11 cellular contexts compared by ENCODE assay signal in the genomic region with DNA sequence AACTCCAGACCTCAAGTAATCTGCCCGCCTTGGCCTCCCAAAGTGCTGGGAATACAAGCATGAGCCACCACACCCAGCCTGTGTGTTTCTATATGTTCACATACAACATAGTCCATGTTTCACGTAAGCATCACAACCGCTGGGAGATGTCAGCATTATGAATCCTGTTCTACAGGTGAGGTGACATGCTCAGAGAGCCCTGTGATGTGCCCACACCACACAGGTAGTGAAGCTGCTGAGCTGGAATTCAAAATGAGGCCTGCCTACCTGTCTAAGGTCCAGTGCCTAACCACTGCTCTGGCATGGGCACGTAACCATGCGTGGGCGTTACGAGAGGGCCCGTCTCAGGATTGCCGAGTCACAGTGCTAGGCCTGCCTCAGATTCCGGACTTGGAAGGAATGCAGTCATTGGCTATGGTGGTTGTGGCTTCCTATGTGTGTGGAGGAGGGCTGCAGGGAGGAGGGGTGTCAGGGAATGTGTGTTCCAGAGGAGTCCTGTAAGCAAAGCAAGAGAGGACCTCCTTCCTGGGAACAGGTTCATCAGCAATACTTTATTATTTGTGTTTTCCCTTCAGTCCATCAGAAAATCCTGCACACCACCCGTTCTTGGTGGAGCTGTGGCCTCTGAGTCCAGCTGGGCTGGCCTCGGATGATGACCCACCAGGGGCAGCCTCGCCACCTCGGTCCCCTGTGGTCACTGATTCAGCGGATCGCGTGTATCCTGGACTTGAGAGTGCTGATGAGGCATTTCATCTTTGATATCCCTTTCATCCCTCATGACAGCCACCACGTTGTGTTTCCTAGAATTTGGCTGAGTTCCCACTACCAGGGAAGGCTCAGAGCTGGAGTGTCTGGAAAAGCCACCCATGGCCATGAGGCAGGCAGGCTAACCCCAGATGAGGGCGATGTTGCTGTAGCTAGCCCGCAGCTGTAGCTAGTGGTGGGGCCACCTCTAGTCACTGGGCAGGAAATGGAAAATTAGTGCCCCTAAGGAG. TPM values are rescaled to one million over a fixed set of nuclear protein-coding genes. Genes with fewer than 3 reads are reported as not detected.
DNase-seq lines count a peak whose midpoint lies in the region; ATAC-seq, FAIRE-seq and TF ChIP-seq lines count a peak whose summit lies in the region.
"Had no signal": no experiment of that assay in that cellular context is flagged by ENCODE, and none has a peak within 500 bp of the region (broad histone marks: within the 10 kb centered on the region; RNA-seq: fewer than 3 reads in every experiment).

No MANE protein-coding gene starts in this region.

- no peak for ATAC-seq in A549
- ATAC-seq in left lung = peak; percentile 18
- ATAC-seq in GM21367 (IDR thresholded peaks at IDR 0.05; ENCODE audit: unreplicated experiment) = no peak
- no peak for ATAC-seq in HG02870 (IDR thresholded peaks at IDR 0.05; ENCODE audit: unreplicated experiment)
- no peak for ATAC-seq in GM21423 (IDR thresholded peaks at IDR 0.05; ENCODE audit: unreplicated experiment)
- ATAC-seq: naive thymus-derived CD8-positive, alpha-beta T cell had no signal

- H4K8ac ChIP-seq in H9 (replicated peaks; ENCODE audit: insufficient read length, low read depth, low read length) = no peak overlapping the region

- no peak overlapping the region for H2BK15ac ChIP-seq in H9 (ENCODE audit: low read depth, low read length)

- FAIRE-seq in A549 (lab: Jason Lieb, UNC) = no peak

- no peak overlapping the region for H3K9ac ChIP-seq in H9 (ENCODE audit: extremely low read depth, insufficient read length, low read length)

- peak overlapping the region in 1 of 2 experiments; percentile 7; a peak in 1 of 6 replicates for H3K27ac ChIP-seq in A549
- H3K27ac ChIP-seq in H9 (ENCODE audit: insufficient read length, low read depth, low read length) = no peak overlapping the region
- H3K27ac ChIP-seq in WERI-Rb-1 = no peak overlapping the region
- H3K27ac ChIP-seq in left lung = peak overlapping the region in 1 of 2 donors; percentile 6

- no peak overlapping the region for H3K4me2 ChIP-seq in A549
- no peak overlapping the region for H3K4me2 ChIP-seq in H9 (ENCODE audit: insufficient read depth, insufficient read length, low read length)

- POLR2A ChIA-PET in A549 (lab: Yijun Ruan, JAX) = no interaction called here

- H3K14ac ChIP-seq in H9 (ENCODE audit: insufficient read depth, low read length) = no peak overlapping the region; the same call in 1 of the 2 replicates

- H3K36me3 Mint-ChIP-seq in H9 (ENCODE audit: insufficient read depth in 1 of 3, low read depth in 3 of 3) = peaks cover 25 to 59% (median 39%) of the 10 kb centered on the region in 3 experiments

- H2BK12ac ChIP-seq in H9 (ENCODE audit: insufficient read length, low read depth, low read length) = no peak overlapping the region

- intact Hi-C loops in left lung (cut with DNase I) = no loop called here

- H4K20me1 ChIP-seq in H9 (ENCODE audit: control insufficient read depth, insufficient read depth, insufficient read length) = no peaks in the 10 kb centered on the region

- peaks cover 4% of the 10 kb centered on the region for H3K79me1 ChIP-seq in H9 (ENCODE audit: insufficient read depth, low read depth, low read length, poor library complexity, severe bottlenecking)

- no peak overlapping the region for H3K4ac ChIP-seq in H9 (ENCODE audit: low read depth, low read length)

- no peak overlapping the region for H3K23ac ChIP-seq in H9 (ENCODE audit: insufficient read length, low read depth, low read length)

- no peaks in the 10 kb centered on the region for H3K9me3 Mint-ChIP-seq in H9
- H3K9me3 Mint-ChIP-seq: naive thymus-derived CD8-positive, alpha-beta T cell had no signal

- H3K9me3 ChIP-seq in A549 (no peaks in the 10 kb centered on the region), H9 (ENCODE audit: control insufficient read depth, low read depth, low read length) (no peaks in the 10 kb centered on the region), WERI-Rb-1 (ENCODE audit: severe bottlenecking) (no peaks in the 10 kb centered on the region), left lung (no peaks in the 10 kb centered on the region)

- no peak for DNase-seq in A549 (ENCODE audit: low read depth in 1 of 2, low spot score in 1 of 2)
- peak; percentile 56 for DNase-seq in H9
- DNase-seq in WERI-Rb-1 = no peak
- DNase-seq in left lung = no peak
- DNase-seq in NCI-H1417 (lab: John Stamatoyannopoulos, UW) = no peak
- DNase-seq: NCI-H526 treated with DMSO at 0.1 percent for 48 hours had no signal

- H2BK5ac ChIP-seq in H9 (ENCODE audit: insufficient read length, low read length) = peak overlapping the region; percentile 7

- H3K27ac Mint-ChIP-seq in H9 = peak overlapping the region in 2 of 3 experiments; percentile 29 to 90; a peak in 2 of 7 replicates
- H3K27ac Mint-ChIP-seq: activated naive CD8-positive, alpha-beta T cell; naive thymus-derived CD8-positive, alpha-beta T cell had no signal

- TF ChIP-seq POLR2A in A549 (IDR thresholded peaks at IDR 0.05; ENCODE audit: low read length) = no peak

- no peaks in the 10 kb centered on the region for H3K27me3 Mint-ChIP-seq in H9 (ENCODE audit: low read depth)
- H3K27me3 Mint-ChIP-seq: activated naive CD8-positive, alpha-beta T cell; naive thymus-derived CD8-positive, alpha-beta T cell had no signal

- H3K56ac ChIP-seq in H9 (ENCODE audit: insufficient read length, low read depth, low read length) = no peak overlapping the region

- H3K18ac ChIP-seq in H9 (ENCODE audit: insufficient read length, low read depth, low read length) = no peak overlapping the region

- peaks cover 6% of the 10 kb centered on the region; the same call in 1 of the 2 replicates for H3K79me2 ChIP-seq in H9 (ENCODE audit: insufficient read depth, low read length)

- H3K36me3 ChIP-seq in WERI-Rb-1 (peaks cover 30% of the 10 kb centered on the region), left lung (no peaks in the 10 kb centered on the region)

- no peak for TF ChIP-seq EP300 in A549 (IDR thresholded peaks at IDR 0.05)

- peaks cover 45 to 49% of the 10 kb centered on the region in 2 experiments for H3K4me1 Mint-ChIP-seq in H9

- H2BK120ac ChIP-seq in H9 (ENCODE audit: low read depth, low read length, poor library complexity, severe bottlenecking) = no peak overlapping the region

- no peak overlapping the region for H3K4me3 Mint-ChIP-seq in H9
- H3K4me3 Mint-ChIP-seq: activated naive CD8-positive, alpha-beta T cell; naive thymus-derived CD8-positive, alpha-beta T cell had no signal

- CTCF ChIA-PET in A549 (lab: Yijun Ruan, JAX) = interaction anchor here (0.7 to 5.2 kb wide), 7 partner anchors 10 to 180 kb away, joined by 3 to 57 read pairs (median 5); no protein-coding TSS in a partner anchor

- TF ChIP-seq CTCF in A549 (IDR thresholded peaks at IDR 0.05) = no peak
- no peak; the same call in 2 of the 3 replicates for TF ChIP-seq CTCF in H9 (conservative IDR thresholded peaks at IDR 0.05)
- 0 out of 2 replicates have a peak, but pooled peaks have one; percentile 20 for TF ChIP-seq CTCF in WERI-Rb-1 (IDR thresholded peaks at IDR 0.05; ENCODE audit: low read depth, low read length)
- TF ChIP-seq CTCF in left lung (IDR thresholded peaks at IDR 0.05) = no peak

- 90% methylated on average over 20 of the region's 20 CpGs for WGBS in A549 (ENCODE audit: missing lambda C conversion rate)
- no CpG with 5 or more reads among the region's 20 CpGs for WGBS in H9 (ENCODE audit: extremely low coverage, insufficient read length, low lambda C conversion rate)

- no peak overlapping the region for H2BK20ac ChIP-seq in H9 (ENCODE audit: low read depth, low read length, poor library complexity, severe bottlenecking)

- no peak overlapping the region for H4K91ac ChIP-seq in H9 (ENCODE audit: insufficient read length, low read depth, low read length)

- no peak overlapping the region for H2AK5ac ChIP-seq in H9 (ENCODE audit: insufficient read length, low read length)

- no peak overlapping the region for H4K5ac ChIP-seq in H9 (ENCODE audit: insufficient read length, low read depth, low read length)

- H2AFZ ChIP-seq in H9 (ENCODE audit: low read length) = no peak overlapping the region

- no peak for TF ChIP-seq RAD21 in A549 (conservative IDR thresholded peaks at IDR 0.05 in 1 of 2, IDR thresholded peaks at IDR 0.05 in 1 of 2)

- H3K27me3 ChIP-seq in H9 (ENCODE audit: insufficient read depth, low read length) (no peaks in the 10 kb centered on the region), WERI-Rb-1 (ENCODE audit: insufficient read depth, low read depth, severe bottlenecking) (no peaks in the 10 kb centered on the region), left lung (no peaks in the 10 kb centered on the region)

- no peak overlapping the region for H3K4me3 ChIP-seq in A549
- H3K4me3 ChIP-seq in WERI-Rb-1 (ENCODE audit: low read depth, low read length) = no peak overlapping the region
- H3K4me3 ChIP-seq in left lung = no peak overlapping the region

- H3K4me1 ChIP-seq in A549 = 0 out of 3 replicates have a peak, but pooled peaks cover 4% of the 10 kb centered on the region
- H3K4me1 ChIP-seq in H9 (ENCODE audit: insufficient read depth, low read length) = peaks cover 7% of the 10 kb centered on the region; the same call in 1 of the 2 replicates
- H3K4me1 ChIP-seq in left lung = peaks cover 22 to 77% of the 10 kb centered on the region in 2 donors

- H3K23me2 ChIP-seq in H9 (ENCODE audit: insufficient read length, low read depth, low read length, poor library complexity, severe bottlenecking) = no peaks in the 10 kb centered on the region

- H3T11ph ChIP-seq in H9 (ENCODE audit: low read length) = no peak overlapping the region

TF ChIP-seq in A549, 52 proteins besides CTCF, POLR2A, EP300 and RAD21:
- peak; percentile 53 for TF ChIP-seq MAFK (IDR thresholded peaks at IDR 0.05; ENCODE audit: partially characterized antibody)
- TF ChIP-seq SREBF2 (IDR thresholded peaks at IDR 0.05) = no peak
TF ChIP-seq in A549: peak in this region for 1.

RNA-seq across cellular contexts. Expression of a gene that starts 31.1 kb away (rescaled TPM):
- polyA plus RNA-seq in A549 (2011; rRNA removed) (1.1 and 1.2 TPM in 2 replicates), A549 (2017; fragmentation: RNase III; extraction: RNeasy Plus Mini Kit Qiagen cat#74134 plus additional on column Dnase treatment) (0.32 to 0.42 TPM (median 0.37 TPM) in 3 replicates)
- polyA plus RNA-seq in A549 (2012; cell fraction: cytosol; rRNA removed) = 0.53 and 0.56 TPM in 2 replicates
- 0.74 and 2.2 TPM in 2 replicates for polyA plus RNA-seq in A549 (2012; cell fraction: nucleus; rRNA removed)
- 1.6 and 2.4 TPM in 2 replicates for polyA minus RNA-seq in A549 (2011; rRNA and poly(A)+ RNA removed)
- total RNA-seq in H9 (2021) (51.3 and 54.3 TPM in 2 replicates), left lung (10 to 100 TPM; 47.4 to 55.6 TPM)
